In genomic region chr11:20048246-20048645, GRCh38 we compare ENCODE assay signal across 1 cellular context.
TF ChIP-seq lines count a peak whose summit lies in the region.

No MANE protein-coding gene starts in this region.

TF ChIP-seq in GM23338, 12 proteins besides CTCF, POLR2A, EP300 and RAD21 (continued from another document):
- TF ChIP-seq REST (IDR thresholded peaks at IDR 0.05; ENCODE audit: unreplicated experiment) (no peak), CREB1 (CRISPR knock-in tag; IDR thresholded peaks at IDR 0.05; ENCODE audit: low read depth) (no peak), EZH2 (IDR thresholded peaks at IDR 0.05; ENCODE audit: low read depth, unreplicated experiment) (no peak), STAT1 (IDR thresholded peaks at IDR 0.05; ENCODE audit: unreplicated experiment) (no peak)
- TF ChIP-seq, protein P1, sequence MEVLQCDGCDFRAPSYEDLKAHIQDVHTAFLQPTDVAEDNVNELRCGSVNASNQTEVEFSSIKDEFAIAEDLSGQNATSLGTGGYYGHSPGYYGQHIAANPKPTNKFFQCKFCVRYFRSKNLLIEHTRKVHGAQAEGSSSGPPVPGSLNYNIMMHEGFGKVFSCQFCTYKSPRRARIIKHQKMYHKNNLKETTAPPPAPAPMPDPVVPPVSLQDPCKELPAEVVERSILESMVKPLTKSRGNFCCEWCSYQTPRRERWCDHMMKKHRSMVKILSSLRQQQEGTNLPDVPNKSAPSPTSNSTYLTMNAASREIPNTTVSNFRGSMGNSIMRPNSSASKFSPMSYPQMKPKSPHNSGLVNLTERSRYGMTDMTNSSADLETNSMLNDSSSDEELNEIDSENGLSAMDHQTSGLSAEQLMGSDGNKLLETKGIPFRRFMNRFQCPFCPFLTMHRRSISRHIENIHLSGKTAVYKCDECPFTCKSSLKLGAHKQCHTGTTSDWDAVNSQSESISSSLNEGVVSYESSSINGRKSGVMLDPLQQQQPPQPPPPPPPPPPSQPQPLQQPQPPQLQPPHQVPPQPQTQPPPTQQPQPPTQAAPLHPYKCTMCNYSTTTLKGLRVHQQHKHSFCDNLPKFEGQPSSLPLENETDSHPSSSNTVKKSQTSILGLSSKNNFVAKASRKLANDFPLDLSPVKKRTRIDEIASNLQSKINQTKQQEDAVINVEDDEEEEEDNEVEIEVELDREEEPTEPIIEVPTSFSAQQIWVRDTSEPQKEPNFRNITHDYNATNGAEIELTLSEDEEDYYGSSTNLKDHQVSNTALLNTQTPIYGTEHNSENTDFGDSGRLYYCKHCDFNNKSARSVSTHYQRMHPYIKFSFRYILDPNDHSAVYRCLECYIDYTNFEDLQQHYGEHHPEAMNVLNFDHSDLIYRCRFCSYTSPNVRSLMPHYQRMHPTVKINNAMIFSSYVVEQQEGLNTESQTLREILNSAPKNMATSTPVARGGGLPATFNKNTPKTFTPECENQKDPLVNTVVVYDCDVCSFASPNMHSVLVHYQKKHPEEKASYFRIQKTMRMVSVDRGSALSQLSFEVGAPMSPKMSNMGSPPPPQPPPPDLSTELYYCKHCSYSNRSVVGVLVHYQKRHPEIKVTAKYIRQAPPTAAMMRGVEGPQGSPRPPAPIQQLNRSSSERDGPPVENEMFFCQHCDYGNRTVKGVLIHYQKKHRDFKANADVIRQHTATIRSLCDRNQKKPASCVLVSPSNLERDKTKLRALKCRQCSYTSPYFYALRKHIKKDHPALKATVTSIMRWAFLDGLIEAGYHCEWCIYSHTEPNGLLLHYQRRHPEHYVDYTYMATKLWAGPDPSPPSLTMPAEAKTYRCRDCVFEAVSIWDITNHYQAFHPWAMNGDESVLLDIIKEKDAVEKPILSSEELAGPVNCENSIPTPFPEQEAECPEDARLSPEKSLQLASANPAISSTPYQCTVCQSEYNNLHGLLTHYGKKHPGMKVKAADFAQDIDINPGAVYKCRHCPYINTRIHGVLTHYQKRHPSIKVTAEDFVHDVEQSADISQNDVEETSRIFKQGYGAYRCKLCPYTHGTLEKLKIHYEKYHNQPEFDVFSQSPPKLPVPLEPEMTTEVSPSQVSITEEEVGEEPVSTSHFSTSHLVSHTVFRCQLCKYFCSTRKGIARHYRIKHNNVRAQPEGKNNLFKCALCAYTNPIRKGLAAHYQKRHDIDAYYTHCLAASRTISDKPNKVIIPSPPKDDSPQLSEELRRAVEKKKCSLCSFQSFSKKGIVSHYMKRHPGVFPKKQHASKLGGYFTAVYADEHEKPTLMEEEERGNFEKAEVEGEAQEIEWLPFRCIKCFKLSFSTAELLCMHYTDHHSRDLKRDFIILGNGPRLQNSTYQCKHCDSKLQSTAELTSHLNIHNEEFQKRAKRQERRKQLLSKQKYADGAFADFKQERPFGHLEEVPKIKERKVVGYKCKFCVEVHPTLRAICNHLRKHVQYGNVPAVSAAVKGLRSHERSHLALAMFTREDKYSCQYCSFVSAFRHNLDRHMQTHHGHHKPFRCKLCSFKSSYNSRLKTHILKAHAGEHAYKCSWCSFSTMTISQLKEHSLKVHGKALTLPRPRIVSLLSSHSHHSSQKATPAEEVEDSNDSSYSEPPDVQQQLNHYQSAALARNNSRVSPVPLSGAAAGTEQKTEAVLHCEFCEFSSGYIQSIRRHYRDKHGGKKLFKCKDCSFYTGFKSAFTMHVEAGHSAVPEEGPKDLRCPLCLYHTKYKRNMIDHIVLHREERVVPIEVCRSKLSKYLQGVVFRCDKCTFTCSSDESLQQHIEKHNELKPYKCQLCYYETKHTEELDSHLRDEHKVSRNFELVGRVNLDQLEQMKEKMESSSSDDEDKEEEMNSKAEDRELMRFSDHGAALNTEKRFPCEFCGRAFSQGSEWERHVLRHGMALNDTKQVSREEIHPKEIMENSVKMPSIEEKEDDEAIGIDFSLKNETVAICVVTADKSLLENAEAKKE (CRISPR knock-in tag; IDR thresholded peaks at IDR 0.05) = no peak
